ENCODE assay signal across 11 cellular contexts in the genomic region with DNA sequence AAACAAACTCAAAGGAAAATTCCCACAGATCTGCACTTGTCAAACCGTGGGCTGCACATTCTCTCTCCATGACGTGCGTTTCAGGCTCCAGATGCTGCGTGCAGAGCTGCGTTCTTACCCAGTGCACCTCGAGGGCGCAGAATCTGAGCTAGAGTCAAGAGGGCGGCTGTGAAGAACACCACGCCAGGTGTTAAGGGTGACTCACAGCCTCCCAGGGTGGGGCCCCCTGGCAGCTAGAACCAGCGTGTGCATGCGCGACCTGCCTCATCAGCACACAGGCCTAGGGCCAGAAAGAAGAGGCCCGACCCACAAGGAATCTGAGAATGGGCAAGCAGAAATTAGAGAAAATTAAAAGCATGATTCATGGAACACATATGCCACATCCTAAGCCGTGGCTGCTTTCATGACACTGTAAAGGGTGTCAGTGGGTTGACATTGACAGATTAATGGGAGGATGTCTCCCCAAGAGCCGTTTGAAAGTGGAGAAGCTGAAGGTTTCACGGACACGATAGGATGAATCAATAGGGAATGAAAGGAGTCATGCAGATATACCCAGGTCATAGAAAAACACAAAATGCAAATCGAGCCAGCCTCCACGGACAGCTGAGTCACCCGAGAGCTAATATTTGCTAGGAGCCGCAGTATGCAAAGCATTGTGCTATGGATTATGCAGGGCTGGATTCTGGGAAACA. TPM values are rescaled to one million over a fixed set of nuclear protein-coding genes. Genes with fewer than 3 reads are reported as not detected.
DNase-seq lines count a peak whose midpoint lies in the region; ATAC-seq and FAIRE-seq lines count a peak whose summit lies in the region.
"Had no signal": no experiment of that assay in that cellular context is flagged by ENCODE, and none has a peak within 500 bp of the region (broad histone marks: within the 10 kb centered on the region; RNA-seq: fewer than 3 reads in every experiment).

No MANE protein-coding gene starts in this region.

- peaks cover under 1% of the 10 kb centered on the region for H3K9me3 ChIP-seq in iPS-18c (ENCODE audit: control insufficient read depth, insufficient read depth, low read length)

- H3K27me3 Mint-ChIP-seq in activated naive CD8-positive, alpha-beta T cell treated with anti-CD3 and anti-CD28 coated beads for 36 hours, result peaks cover 2% of the 10 kb centered on the region
- peaks cover 12% of the 10 kb centered on the region for H3K27me3 Mint-ChIP-seq in activated CD4-positive, alpha-beta memory T cell treated with anti-CD3 and anti-CD28 coated beads, Interleukin-2, amount 10 ng/mL, durations not matched to agents 7 days and 5 days

- H3K4me3 Mint-ChIP-seq in activated naive CD8-positive, alpha-beta T cell treated with anti-CD3 and anti-CD28 coated beads for 36 hours, result no peak overlapping the region
- H3K4me3 Mint-ChIP-seq in activated CD4-positive, alpha-beta memory T cell treated with anti-CD3 and anti-CD28 coated beads, Interleukin-2, amount 10 ng/mL, durations not matched to agents 7 days and 5 days, result no peak overlapping the region
- H3K4me3 Mint-ChIP-seq: activated naive CD8-positive, alpha-beta T cell; CD4-positive, CD25-positive, alpha-beta regulatory T cell had no signal

- no peak overlapping the region for H3K27ac Mint-ChIP-seq in activated naive CD8-positive, alpha-beta T cell treated with anti-CD3 and anti-CD28 coated beads for 36 hours
- no peak overlapping the region for H3K27ac Mint-ChIP-seq in activated CD4-positive, alpha-beta memory T cell treated with anti-CD3 and anti-CD28 coated beads, Interleukin-2, amount 10 ng/mL, durations not matched to agents 7 days and 5 days
- H3K27ac Mint-ChIP-seq: activated naive CD8-positive, alpha-beta T cell had no signal

- DNase-seq in left cardiac atrium (peak; percentile 30), left ventricle myocardium superior (no peak), RPMI8226 (peak; percentile 94), urothelium cell line (ENCODE audit: low spot score) (peak; percentile 98)
- no peak for DNase-seq in activated naive CD8-positive, alpha-beta T cell treated with anti-CD3 and anti-CD28 coated beads for 36 hours
- DNase-seq in activated CD4-positive, alpha-beta memory T cell treated with anti-CD3 and anti-CD28 coated beads, Interleukin-2, amount 10 ng/mL, durations not matched to agents 7 days and 5 days, result no peak
- DNase-seq: CD4-positive, CD25-positive, alpha-beta regulatory T cell; right cardiac atrium had no signal

- no peaks in the 10 kb centered on the region for H3K4me1 Mint-ChIP-seq in activated naive CD8-positive, alpha-beta T cell treated with anti-CD3 and anti-CD28 coated beads for 36 hours
- H3K4me1 Mint-ChIP-seq in activated CD4-positive, alpha-beta memory T cell treated with anti-CD3 and anti-CD28 coated beads, Interleukin-2, amount 10 ng/mL, durations not matched to agents 7 days and 5 days, result no peaks in the 10 kb centered on the region
- H3K4me1 Mint-ChIP-seq: CD4-positive, CD25-positive, alpha-beta regulatory T cell had no signal

- CTCF ChIA-PET in activated CD4-positive, alpha-beta memory T cell treated with anti-CD3 and anti-CD28 coated beads, Interleukin-2, amount 10 ng/mL, durations not matched to agents 7 days and 5 days (lab: Charles Lee), result no interaction called here

- ATAC-seq in left cardiac atrium (peak; percentile 23 to 97), left ventricle myocardium superior (no peak), HG03135 (IDR thresholded peaks at IDR 0.05; ENCODE audit: unreplicated experiment) (no peak)

- peaks cover 6% of the 10 kb centered on the region for H3K9me3 Mint-ChIP-seq in activated naive CD8-positive, alpha-beta T cell treated with anti-CD3 and anti-CD28 coated beads for 36 hours
- H3K9me3 Mint-ChIP-seq in activated CD4-positive, alpha-beta memory T cell treated with anti-CD3 and anti-CD28 coated beads, Interleukin-2, amount 10 ng/mL, durations not matched to agents 7 days and 5 days, result peaks cover 3% of the 10 kb centered on the region

- H3K36me3 Mint-ChIP-seq in activated naive CD8-positive, alpha-beta T cell treated with anti-CD3 and anti-CD28 coated beads for 36 hours, result no peaks in the 10 kb centered on the region
- H3K36me3 Mint-ChIP-seq in activated CD4-positive, alpha-beta memory T cell treated with anti-CD3 and anti-CD28 coated beads, Interleukin-2, amount 10 ng/mL, durations not matched to agents 7 days and 5 days (ENCODE audit: low read depth), result no peaks in the 10 kb centered on the region
- H3K36me3 Mint-ChIP-seq: CD4-positive, CD25-positive, alpha-beta regulatory T cell had no signal

- POLR2A ChIA-PET in activated CD4-positive, alpha-beta memory T cell treated with anti-CD3 and anti-CD28 coated beads, Interleukin-2, amount 10 ng/mL, durations not matched to agents 7 days and 5 days (lab: Charles Lee), result no interaction called here

- H3K4me3 ChIP-seq in iPS-18c (ENCODE audit: insufficient read depth, low read depth, low read length), result 0 out of 2 replicates have a peak overlapping the region, but pooled peaks have one; percentile 21

- peak; percentile 99 for FAIRE-seq in urothelium cell line (lab: Jason Lieb, UNC)

- intact Hi-C loops in left cardiac atrium (cut with DNase I) (no loop called here), left ventricle myocardium superior (cut with micrococcal nuclease) (no loop called here)

RNA-seq across cellular contexts. Expression of gene MARCHF10, which starts 29.0 kb away (rescaled TPM):
- total RNA-seq in left cardiac atrium (not detected), left ventricle myocardium superior (not detected)
- not detected for total RNA-seq in activated naive CD8-positive, alpha-beta T cell treated with anti-CD3 and anti-CD28 coated beads for 36 hours
- total RNA-seq in activated CD4-positive, alpha-beta memory T cell treated with anti-CD3 and anti-CD28 coated beads, Interleukin-2, amount 10 ng/mL, durations not matched to agents 7 days and 5 days, result not detected
- total RNA-seq: CD4-positive, CD25-positive, alpha-beta regulatory T cell; right cardiac atrium had no signal

Comparison
In these comparisons a context has a peak if more than half of its experiments do, and no peak if none do; other contexts are left out.
1. ATAC-seq: peak in left cardiac atrium (2 of 2); none in left ventricle myocardium superior (single experiment) and HG03135 (single experiment).
2. DNase-seq: peak in left cardiac atrium (single experiment), RPMI8226 (single experiment) and urothelium cell line (single experiment); none in left ventricle myocardium superior (single experiment), activated naive CD8-positive, alpha-beta T cell treated with anti-CD3 and anti-CD28 coated beads for 36 hours (single experiment) and activated CD4-positive, alpha-beta memory T cell treated with anti-CD3 and anti-CD28 coated beads, Interleukin-2, amount 10 ng/mL, durations not matched to agents 7 days and 5 days (single experiment).